Comparison of ENCODE assay signal across 8 cellular contexts in genomic region chr3:172710709-172711456, GRCh38. TPM values are rescaled to one million over a fixed set of nuclear protein-coding genes. Genes with fewer than 3 reads are reported as not detected.
DNase-seq lines count a peak whose midpoint lies in the region; ATAC-seq and TF ChIP-seq lines count a peak whose summit lies in the region.

Gene NCEH1 (minus strand): TSS chr3:172711067. CDS start chr3:172710984, 83 bp downstream.

- peak; percentile 85 for TF ChIP-seq CTCF in GM12875 (IDR thresholded peaks at IDR 0.05; ENCODE audit: borderline replicate concordance, insufficient read depth, low read depth, low read length)
- TF ChIP-seq CTCF in heart left ventricle (IDR thresholded peaks at IDR 0.05), result peak; percentile 67 to 97 (median 88)
- TF ChIP-seq CTCF in upper lobe of left lung (IDR thresholded peaks at IDR 0.05), result peak; percentile 81 to 92 (median 92)

- peak within 1 kb of the TSS; percentile 15 for H3K27ac ChIP-seq in adipose tissue (ENCODE audit: low read depth, low read length)
- peak within 1 kb of the TSS; percentile 52 to 97 (median 88) for H3K27ac ChIP-seq in heart left ventricle
- peak within 1 kb of the TSS; percentile 84 to 92 (median 86) for H3K27ac ChIP-seq in upper lobe of left lung

- DNase-seq in NCI-H1417 treated with DMSO at 0.1 percent for 48 hours (lab: John Stamatoyannopoulos, UW) (peak; percentile 95), SW480 (ENCODE audit: low spot score) (peak; percentile 99), heart left ventricle (peak; percentile 90 to 94 (median 92)), pons (ENCODE audit: low spot score) (peak; percentile 95), upper lobe of left lung (peak; percentile 91 to 97)

- ATAC-seq in HG02798 (IDR thresholded peaks at IDR 0.05; ENCODE audit: poor library complexity, unreplicated experiment) (peak; percentile 100), heart left ventricle (peak; percentile 97 to 99 (median 98)), upper lobe of left lung (ENCODE audit: low FRiP score in 2 of 2) (peak; percentile 97 to 100)

- H3K27me3 ChIP-seq in heart left ventricle (no peaks in the 10 kb centered on the region), upper lobe of left lung (no peaks in the 10 kb centered on the region)

- H3K9me3 ChIP-seq in heart left ventricle (no peaks in the 10 kb centered on the region), upper lobe of left lung (no peaks in the 10 kb centered on the region)

- H3K4me1 ChIP-seq in heart left ventricle, result peaks cover 0 to 46% (median 19%) of the 10 kb centered on the region in 12 donors
- H3K4me1 ChIP-seq in upper lobe of left lung, result peaks cover 11 to 26% (median 17%) of the 10 kb centered on the region in 4 donors

- no peak for TF ChIP-seq EP300 in upper lobe of left lung (IDR thresholded peaks at IDR 0.05)

- 0 to 1% (median 0%) methylated on average over 38 of the region's 38 CpGs for WGBS in adipose tissue, 3 donors
- 0 to 1% (median 0%) methylated on average over 18 to 38 of the region's 38 CpGs for whole genome bisulfite sequencing in heart left ventricle, 4 donors
- WGBS in upper lobe of left lung, 2 donors, result 1% methylated on average over 16 to 36 of the region's 38 CpGs

- TF ChIP-seq POLR2A in heart left ventricle (IDR thresholded peaks at IDR 0.05), result peak; percentile 59 to 97
- TF ChIP-seq POLR2A in upper lobe of left lung (IDR thresholded peaks at IDR 0.05), result peak in 3 of 4 donors; percentile 93 to 95 (median 94)

- intact Hi-C loops in heart left ventricle (cut with DNase I), result loop anchor here in 9 of 10 donors (1.0 to 5.0 kb wide), 7 partner anchors 34 to 219 kb away; partner anchors contain the start of gene ECT2 (in 2 of the 9)

- H3K4me3 ChIP-seq in GM12875 (ENCODE audit: low read depth, low read length) (peak within 1 kb of the TSS; percentile 91), heart left ventricle (peak within 1 kb of the TSS; percentile 64 to 95 (median 76)), upper lobe of left lung (peak within 1 kb of the TSS; percentile 72 to 87 (median 76))

- H3K36me3 ChIP-seq in heart left ventricle (no peaks in the 10 kb centered on the region), upper lobe of left lung (no peaks in the 10 kb centered on the region)

RNA-seq across cellular contexts. Expression of gene NCEH1, which starts in this region (rescaled TPM):
- 1 to 10 TPM; 2.0 to 3.0 (median 2.2) TPM for polyA plus RNA-seq in adipose tissue
- 10 to 100 TPM; 39.1 to 72.7 (median 52.0) TPM for total RNA-seq in heart left ventricle
- 10 to 100 TPM; 10.9 to 24.3 TPM for polyA plus RNA-seq in heart left ventricle
- 10 to 100 TPM; 16.8 to 73.1 (median 36.4) TPM for total RNA-seq in upper lobe of left lung

Comparison
In these comparisons a context has a peak if more than half of its experiments do, and no peak if none do; other contexts are left out.
1. Peak in every context shown above with its lines: DNase-seq, ATAC-seq, H3K4me3 ChIP-seq and H3K27ac ChIP-seq.
2. H3K27ac ChIP-seq: peak in every context shown above with its lines; median percentile 88 in heart left ventricle; 86 in upper lobe of left lung; 15 in adipose tissue.